ENCODE assay signal across 8 cellular contexts in genomic region chr22:37566903-37567798, GRCh38. TPM values are rescaled to one million over a fixed set of nuclear protein-coding genes. Genes with fewer than 3 reads are reported as not detected.
DNase-seq lines count a peak whose midpoint lies in the region; ATAC-seq and TF ChIP-seq lines count a peak whose summit lies in the region.

No MANE protein-coding gene starts in this region.

- H3K4me3 ChIP-seq in AG04449 (ENCODE audit: low read depth, low read length) (no peak overlapping the region), heart right ventricle (no peak overlapping the region), retinal pigment epithelial cell (ENCODE audit: low read length) (no peak overlapping the region)
- H3K4me3 ChIP-seq in Jurkat, Clone E6-1 (ENCODE audit: low read length), result no peak overlapping the region

- DNase-seq in AG04449 (ENCODE audit: low read depth, low spot score), result no peak
- peak; percentile 88 for DNase-seq in Jurkat, Clone E6-1 (ENCODE audit: low read depth, low spot score)
- peak; percentile 68 to 93 (median 84) for DNase-seq in T-cell
- DNase-seq in activated naive CD8-positive, alpha-beta T cell treated with anti-CD3 and anti-CD28 coated beads, Interleukin-2, amount 10 ng/mL, durations not matched to agents 7 days and 5 days, result peak; percentile 96
- DNase-seq in heart right ventricle, result peak; percentile 79 to 84
- DNase-seq in retinal pigment epithelial cell (ENCODE audit: low read depth), result no peak

- TF ChIP-seq CTCF in AG04449 (IDR thresholded peaks at IDR 0.05; ENCODE audit: insufficient read depth, low read length, missing control alignments) (peak; percentile 83), heart right ventricle (IDR thresholded peaks at IDR 0.05) (peak; percentile 87 to 96 (median 94)), retinal pigment epithelial cell (conservative IDR thresholded peaks at IDR 0.05; ENCODE audit: low read depth, low read length) (peak; percentile 92)

- POLR2A ChIA-PET in AG04449 (lab: Yijun Ruan, JAX) (interaction anchor here (2.0 to 2.2 kb wide), 2 partner anchors 21 to 25 kb away, joined by 5 to 10 read pairs; no protein-coding TSS in a partner anchor), T-cell (lab: Charles Lee) (interaction anchor here in 1 of 2 donors (0.6 kb wide), 1 partner anchor 299 kb away, joined by 3 read pairs; no protein-coding TSS in a partner anchor)
- POLR2A ChIA-PET in activated naive CD8-positive, alpha-beta T cell treated with anti-CD3 and anti-CD28 coated beads, Interleukin-2, amount 10 ng/mL, durations not matched to agents 7 days and 5 days (lab: Charles Lee), result interaction anchor here (0.6 to 8.5 kb wide), 25 partner anchors 9 to 523 kb away, joined by 3 to 70 read pairs (median 4); partner anchors contain the start of genes GGA1, LGALS2 and RAC2

- H3K27ac ChIP-seq in heart right ventricle, result peak overlapping the region in 9 of 10 donors; percentile 17 to 100 (median 96)

- intact Hi-C loops in heart right ventricle (cut with DNase I), result loop anchor here in 4 of 10 donors (1.0 to 10.0 kb wide), 3 partner anchors 22 to 252 kb away; no protein-coding TSS in a partner anchor

- peaks cover 6 to 26% of the 10 kb centered on the region in 2 donors for H3K27me3 Mint-ChIP-seq in T-cell
- H3K27me3 Mint-ChIP-seq in activated naive CD8-positive, alpha-beta T cell treated with anti-CD3 and anti-CD28 coated beads, Interleukin-2, amount 10 ng/mL, durations not matched to agents 7 days and 5 days, result peaks cover 25% of the 10 kb centered on the region

- peaks cover 19 to 25% (median 25%) of the 10 kb centered on the region in 3 donors for H3K4me1 Mint-ChIP-seq in T-cell
- peaks cover 28% of the 10 kb centered on the region for H3K4me1 Mint-ChIP-seq in activated naive CD8-positive, alpha-beta T cell treated with anti-CD3 and anti-CD28 coated beads, Interleukin-2, amount 10 ng/mL, durations not matched to agents 7 days and 5 days

- H3K4me3 Mint-ChIP-seq in T-cell, result peak overlapping the region; percentile 41 to 70 (median 51)
- peak overlapping the region; percentile 69 for H3K4me3 Mint-ChIP-seq in activated naive CD8-positive, alpha-beta T cell treated with anti-CD3 and anti-CD28 coated beads, Interleukin-2, amount 10 ng/mL, durations not matched to agents 7 days and 5 days

- H3K4me1 ChIP-seq in heart right ventricle, result peaks cover 23 to 85% (median 62%) of the 10 kb centered on the region in 9 donors

- H3K27me3 ChIP-seq in heart right ventricle, result peaks cover 0 to 11% (median 0%) of the 10 kb centered on the region in 7 donors

- peak overlapping the region; percentile 16 to 19 for H3K27ac Mint-ChIP-seq in T-cell
- peak overlapping the region; percentile 89 for H3K27ac Mint-ChIP-seq in activated naive CD8-positive, alpha-beta T cell treated with anti-CD3 and anti-CD28 coated beads, Interleukin-2, amount 10 ng/mL, durations not matched to agents 7 days and 5 days

- WGBS in heart right ventricle, 2 donors, result 40 to 43% methylated on average over 16 of the region's 16 CpGs

- CTCF ChIA-PET in AG04449 (lab: Yijun Ruan, JAX), result interaction anchor here (0.7 to 22.2 kb wide), 20 partner anchors 9 to 250 kb away, joined by 3 to 728 read pairs (median 4); partner anchors contain the start of genes CDC42EP1, GGA1 and LGALS2
- CTCF ChIA-PET in T-cell (lab: Charles Lee), result interaction anchor here (0.5 to 4.2 kb wide), 24 partner anchors 8 to 445 kb away, joined by 3 to 59 read pairs (median 4); partner anchors contain the start of genes LGALS2 (in 1 of the 2) and PDXP (in 1 of the 2)

- no peaks in the 10 kb centered on the region for H3K9me3 Mint-ChIP-seq in T-cell
- no peaks in the 10 kb centered on the region for H3K9me3 Mint-ChIP-seq in activated naive CD8-positive, alpha-beta T cell treated with anti-CD3 and anti-CD28 coated beads, Interleukin-2, amount 10 ng/mL, durations not matched to agents 7 days and 5 days

- H3K36me3 ChIP-seq in heart right ventricle, result peaks cover 0 to 52% (median 9%) of the 10 kb centered on the region in 9 donors

- peak; percentile 59 for ATAC-seq in GM18502 (IDR thresholded peaks at IDR 0.05; ENCODE audit: poor library complexity, unreplicated experiment)
- peak; percentile 87 to 93 (median 89) for ATAC-seq in T-cell (replicated peaks in 1 of 4)
- peak; percentile 84 for ATAC-seq in activated naive CD8-positive, alpha-beta T cell treated with anti-CD3 and anti-CD28 coated beads, Interleukin-2, amount 10 ng/mL, durations not matched to agents 7 days and 5 days (ENCODE audit: low read depth)
- ATAC-seq in heart right ventricle, result peak; percentile 36 to 81 (median 60)
- ATAC-seq in GM21390 (IDR thresholded peaks at IDR 0.05; ENCODE audit: unreplicated experiment), result no peak

- no peaks in the 10 kb centered on the region for H3K9me3 ChIP-seq in heart right ventricle

- no peaks in the 10 kb centered on the region for H3K36me3 Mint-ChIP-seq in T-cell
- H3K36me3 Mint-ChIP-seq in activated naive CD8-positive, alpha-beta T cell treated with anti-CD3 and anti-CD28 coated beads, Interleukin-2, amount 10 ng/mL, durations not matched to agents 7 days and 5 days, result no peaks in the 10 kb centered on the region

RNA-seq across cellular contexts. Expression of gene CDC42EP1, which starts 6.9 kb away (rescaled TPM):
- polyA plus RNA-seq in Jurkat, Clone E6-1 (2012; ENCODE audit: insufficient read depth, insufficient read length), result not detected
- under 1 TPM in 3 of 5 donors, not detected in 2; 0.47 to 0.73 (median 0.62) TPM for total RNA-seq in T-cell
- under 1 TPM in 1 of 2 experiments, not detected in 1; 0.31 TPM for total RNA-seq in activated naive CD8-positive, alpha-beta T cell treated with anti-CD3 and anti-CD28 coated beads, Interleukin-2, amount 10 ng/mL, durations not matched to agents 7 days and 5 days
- total RNA-seq in heart right ventricle, result 10 to 100 TPM; 10.6 to 48.3 (median 16.2) TPM
- polyA plus RNA-seq in heart right ventricle, result 10 to 100 TPM; 12.6 to 19.7 TPM

RNA-seq across cellular contexts. Expression of gene LGALS2, which starts 12.7 kb away (rescaled TPM):
- polyA plus RNA-seq in Jurkat, Clone E6-1 (2012; ENCODE audit: insufficient read depth, insufficient read length), result not detected
- total RNA-seq in T-cell (1 to 10 TPM in 1 of 5 donors, under 1 TPM in 1, not detected in 3; 0.63 to 1.4 TPM), heart right ventricle (1 to 10 TPM in 1 of 10 donors, under 1 TPM in 2, not detected in 7; 0.53 to 6.5 (median 0.61) TPM)
- total RNA-seq in activated naive CD8-positive, alpha-beta T cell treated with anti-CD3 and anti-CD28 coated beads, Interleukin-2, amount 10 ng/mL, durations not matched to agents 7 days and 5 days, result not detected
- not detected for polyA plus RNA-seq in heart right ventricle

RNA-seq across cellular contexts. Expression of gene GGA1, which starts 41.5 kb away (rescaled TPM):
- 53.3 TPM for polyA plus RNA-seq in Jurkat, Clone E6-1 (2012; ENCODE audit: insufficient read depth, insufficient read length)
- total RNA-seq in T-cell, result 100 to 1,000 TPM in 2 of 5 donors, 10 to 100 TPM in 3; 83.8 to 105 (median 97.7) TPM
- 10 to 100 TPM; 75.3 to 79.5 TPM for total RNA-seq in activated naive CD8-positive, alpha-beta T cell treated with anti-CD3 and anti-CD28 coated beads, Interleukin-2, amount 10 ng/mL, durations not matched to agents 7 days and 5 days
- total RNA-seq in heart right ventricle, result 10 to 100 TPM; 22.9 to 32.6 (median 25.4) TPM
- polyA plus RNA-seq in heart right ventricle, result 10 to 100 TPM; 31.0 to 39.7 TPM

RNA-seq across cellular contexts. Expression of gene CARD10, which starts 47.9 kb away (rescaled TPM):
- polyA plus RNA-seq in Jurkat, Clone E6-1 (2012; ENCODE audit: insufficient read depth, insufficient read length), result not detected
- total RNA-seq in T-cell (under 1 TPM in 4 of 5 donors, not detected in 1; 0.44 to 0.79 (median 0.52) TPM), heart right ventricle (10 to 100 TPM in 3 of 10 donors, 1 to 10 TPM in 7; 7.4 to 12.9 (median 8.5) TPM)
- under 1 TPM; 0.30 to 0.31 TPM for total RNA-seq in activated naive CD8-positive, alpha-beta T cell treated with anti-CD3 and anti-CD28 coated beads, Interleukin-2, amount 10 ng/mL, durations not matched to agents 7 days and 5 days
- polyA plus RNA-seq in heart right ventricle, result 10 to 100 TPM; 14.0 to 14.8 TPM

Comparison
In these comparisons a context has a peak if more than half of its experiments do, and no peak if none do; other contexts are left out.
1. DNase-seq: peak in Jurkat, Clone E6-1 (single experiment), T-cell (34 of 34), activated naive CD8-positive, alpha-beta T cell treated with anti-CD3 and anti-CD28 coated beads, Interleukin-2, amount 10 ng/mL, durations not matched to agents 7 days and 5 days (single experiment) and heart right ventricle (2 of 2); none in AG04449 (single experiment) and retinal pigment epithelial cell (single experiment).
2. RNA of gene CDC42EP1, which starts 6.9 kb away (total RNA-seq): 10.6 to 48.3 TPM in heart right ventricle; 0.47 to 0.73 TPM in T-cell and 0.31 TPM in activated naive CD8-positive, alpha-beta T cell treated with anti-CD3 and anti-CD28 coated beads, Interleukin-2, amount 10 ng/mL, durations not matched to agents 7 days and 5 days; every median in the first group is over 4 times any median in the second.
3. Peak in every context shown above with its lines, with median percentiles within 50 percentile points of each other: CTCF ChIP-seq.